In genomic region chr9:114501786-114502682, GRCh38 we compare ENCODE assay signal across 9 cellular contexts. TPM values are rescaled to one million over a fixed set of nuclear protein-coding genes. Genes with fewer than 3 reads are reported as not detected.
DNase-seq lines count a peak whose midpoint lies in the region; ATAC-seq, FAIRE-seq and TF ChIP-seq lines count a peak whose summit lies in the region.
"Had no signal": no experiment of that assay in that cellular context is flagged by ENCODE, and none has a peak within 500 bp of the region (broad histone marks: within the 10 kb centered on the region; RNA-seq: fewer than 3 reads in every experiment).

No MANE protein-coding gene starts in this region.

- BruUV-seq in HepG2 (replicated peaks; lab: Mats Ljungman, UMichigan), result TSS peak; percentile 25

- intact Hi-C loops in HepG2 (cut with micrococcal nuclease; ENCODE audit: unreplicated experiment), result loop anchor here (2.0 kb wide), 1 partner anchor 15 kb away; no protein-coding TSS in a partner anchor
- intact Hi-C loops in left colon (cut with DNase I, micrococcal nuclease), result no loop called here
- intact Hi-C loops in activated naive CD4-positive, alpha-beta T cell treated with anti-CD3 and anti-CD28 coated beads for 36 hours (cut with micrococcal nuclease), result no loop called here

- TF ChIP-seq EP300 in HepG2 (IDR thresholded peaks at IDR 0.05; ENCODE audit: low read depth in 2 of 2, low read length in 2 of 2) (no peak), HepG2 (CRISPR knock-in tag; IDR thresholded peaks at IDR 0.05; ENCODE audit: borderline replicate concordance) (no peak)

- POLR2A ChIA-PET in HepG2 (lab: Yijun Ruan, JAX), result interaction anchor here (0.6 to 3.4 kb wide), 7 partner anchors 14 to 110 kb away, joined by 4 to 32 read pairs (median 4); partner anchors contain the start of gene ATP6V1G1

- TF ChIP-seq RAD21 in HepG2 (CRISPR knock-in tag; IDR thresholded peaks at IDR 0.05), result no peak

- H2AFZ ChIP-seq in HepG2 (ENCODE audit: low read length), result peak overlapping the region; percentile 100

- FAIRE-seq in HepG2 (lab: Jason Lieb, UNC), result peak; percentile 28

- peak overlapping the region; percentile 40 to 80 (median 65) for H3K4me3 ChIP-seq in HepG2 (replicated peaks in 1 of 3; ENCODE audit: insufficient read depth in 1 of 3, low read depth in 2 of 3, low read length in 3 of 3)

- H3K4me1 ChIP-seq in HepG2 (ENCODE audit: insufficient read depth, low read length), result peaks cover 38% of the 10 kb centered on the region

- TF ChIP-seq POLR2A in HepG2 (IDR thresholded peaks at IDR 0.05; ENCODE audit: insufficient read depth in 1 of 2, low read depth in 2 of 2, low read length in 2 of 2), result peak; percentile 19 to 81; a peak in 2 of 4 replicates

- no peak overlapping the region for H3K4me3 Mint-ChIP-seq in activated naive CD4-positive, alpha-beta T cell treated with anti-CD3 and anti-CD28 coated beads for 36 hours
- H3K4me3 Mint-ChIP-seq: activated naive CD4-positive, alpha-beta T cell treated with anti-CD3 and anti-CD28 coated beads, Interleukin-2, amount 50 U/mL, for 24 hours had no signal

- peak overlapping the region; percentile 83 for H3K9ac ChIP-seq in HepG2 (ENCODE audit: insufficient read depth, low read depth, low read length)

- no peaks in the 10 kb centered on the region for H3K79me2 ChIP-seq in HepG2 (ENCODE audit: insufficient read depth, low read length)

- no peak overlapping the region for H3K27ac Mint-ChIP-seq in activated naive CD4-positive, alpha-beta T cell treated with anti-CD3 and anti-CD28 coated beads for 36 hours
- H3K27ac Mint-ChIP-seq: activated naive CD4-positive, alpha-beta T cell treated with anti-CD3 and anti-CD28 coated beads, Interleukin-2, amount 50 U/mL, for 24 hours had no signal

- H3K4me1 Mint-ChIP-seq in activated naive CD4-positive, alpha-beta T cell treated with anti-CD3 and anti-CD28 coated beads for 36 hours (ENCODE audit: low read depth), result peaks cover 7% of the 10 kb centered on the region

- 10% methylated on average over 11 of the region's 12 CpGs for WGBS in HepG2 (ENCODE audit: low lambda C conversion rate)

- ATAC-seq in HepG2, result peak; percentile 65
- ATAC-seq in left colon, result no peak

- H4K20me1 ChIP-seq in HepG2 (ENCODE audit: insufficient read depth, low read length), result no peaks in the 10 kb centered on the region

- H3K4me2 ChIP-seq in HepG2 (ENCODE audit: low read depth, low read length), result peak overlapping the region; percentile 99

- no peaks in the 10 kb centered on the region for H3K9me3 Mint-ChIP-seq in activated naive CD4-positive, alpha-beta T cell treated with anti-CD3 and anti-CD28 coated beads for 36 hours
- H3K9me3 Mint-ChIP-seq: activated naive CD4-positive, alpha-beta T cell treated with anti-CD3 and anti-CD28 coated beads, Interleukin-2, amount 50 U/mL, for 24 hours had no signal

- H3K27ac ChIP-seq in HepG2 (ENCODE audit: extremely low read length, insufficient read depth, low read length), result peak overlapping the region; percentile 96

- H3K9me3 ChIP-seq in HepG2 (ENCODE audit: low read length), result no peaks in the 10 kb centered on the region

- no peaks in the 10 kb centered on the region for H3K36me3 ChIP-seq in HepG2 (replicated peaks in 1 of 2; ENCODE audit: control insufficient read depth in 1 of 2, insufficient read depth in 2 of 2, low read length in 2 of 2)

- peaks cover 0 to 4% of the 10 kb centered on the region in 2 experiments; a peak in 1 of 5 replicates for H3K27me3 ChIP-seq in HepG2 (ENCODE audit: control insufficient read depth in 1 of 2, insufficient read depth in 2 of 2, low read length in 2 of 2)

- in situ Hi-C loops in HepG2 (cut with HindIII; ENCODE audit: extremely low pct_ligation_motif_present, low pct_unique_long_range_greater_than_20kb), result loop anchor here (10.0 kb wide), 1 partner anchor 97 kb away; no protein-coding TSS in a partner anchor

- CTCF ChIA-PET in HepG2 (lab: Yijun Ruan, JAX; ENCODE audit: low intra/inter-chr PET ratio, low total read pairs), result no interaction called here
- CTCF ChIA-PET in activated naive CD4-positive, alpha-beta T cell treated with anti-CD3 and anti-CD28 coated beads for 36 hours (lab: Charles Lee), result interaction anchor here (0.9 to 2.1 kb wide), 8 partner anchors 14 to 151 kb away, joined by 3 to 9 read pairs (median 4); no protein-coding TSS in a partner anchor

- DNase-seq in AG08395 (ENCODE audit: low spot score) (peak; percentile 30), HPDE6-E6E7 (ENCODE audit: extremely low spot score) (peak; percentile 52), amygdala (lab: John Stamatoyannopoulos, UW) (peak in 38 of 56 donors; percentile 13 to 78 (median 46)), HepG2 (ENCODE audit: low spot score) (peak; percentile 48), left colon (no peak), NOMO-1 treated with dmso at 0.1 percent for 144 hours (lab: John Stamatoyannopoulos, UW; ENCODE audit: unreplicated experiment) (no peak), SIG-M5 treated with dmso at 0.1 percent for 504 hours (lab: John Stamatoyannopoulos, UW; ENCODE audit: unreplicated experiment) (no peak)
- DNase-seq in activated naive CD4-positive, alpha-beta T cell treated with anti-CD3 and anti-CD28 coated beads for 36 hours, result no peak

- peaks cover 5% of the 10 kb centered on the region for H3K27me3 Mint-ChIP-seq in activated naive CD4-positive, alpha-beta T cell treated with anti-CD3 and anti-CD28 coated beads for 36 hours (ENCODE audit: low read depth)

- TF ChIP-seq CTCF in HepG2 (CRISPR knock-in tag; IDR thresholded peaks at IDR 0.05), result no peak

- H3K36me3 Mint-ChIP-seq in activated naive CD4-positive, alpha-beta T cell treated with anti-CD3 and anti-CD28 coated beads for 36 hours (ENCODE audit: low read depth), result no peaks in the 10 kb centered on the region
- H3K36me3 Mint-ChIP-seq: activated naive CD4-positive, alpha-beta T cell treated with anti-CD3 and anti-CD28 coated beads, Interleukin-2, amount 50 U/mL, for 24 hours had no signal

TF ChIP-seq in HepG2, 621 proteins besides CTCF, POLR2A, EP300 and RAD21 (continues in another document):
- TF ChIP-seq, protein P1, sequence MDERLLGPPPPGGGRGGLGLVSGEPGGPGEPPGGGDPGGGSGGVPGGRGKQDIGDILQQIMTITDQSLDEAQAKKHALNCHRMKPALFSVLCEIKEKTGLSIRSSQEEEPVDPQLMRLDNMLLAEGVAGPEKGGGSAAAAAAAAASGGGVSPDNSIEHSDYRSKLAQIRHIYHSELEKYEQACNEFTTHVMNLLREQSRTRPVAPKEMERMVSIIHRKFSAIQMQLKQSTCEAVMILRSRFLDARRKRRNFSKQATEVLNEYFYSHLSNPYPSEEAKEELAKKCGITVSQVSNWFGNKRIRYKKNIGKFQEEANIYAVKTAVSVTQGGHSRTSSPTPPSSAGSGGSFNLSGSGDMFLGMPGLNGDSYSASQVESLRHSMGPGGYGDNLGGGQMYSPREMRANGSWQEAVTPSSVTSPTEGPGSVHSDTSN (CRISPR knock-in tag; IDR thresholded peaks at IDR 0.05), result no peak
- no peak for TF ChIP-seq SMAD3 (CRISPR knock-in tag; IDR thresholded peaks at IDR 0.05)
- no peak for TF ChIP-seq HOXA5 (CRISPR knock-in tag; IDR thresholded peaks at IDR 0.05)
- TF ChIP-seq MZF1 (CRISPR knock-in tag; IDR thresholded peaks at IDR 0.05; ENCODE audit: borderline replicate concordance), result no peak
- no peak for TF ChIP-seq ZNF432 (CRISPR knock-in tag; IDR thresholded peaks at IDR 0.05; ENCODE audit: borderline replicate concordance)
- TF ChIP-seq ZSCAN25 (CRISPR knock-in tag; IDR thresholded peaks at IDR 0.05), result no peak
- no peak for TF ChIP-seq FOXA1 (IDR thresholded peaks at IDR 0.05)
- peak; percentile 18; the same call in 1 of the 2 replicates for TF ChIP-seq FOXA1 (CRISPR knock-in tag; IDR thresholded peaks at IDR 0.05)
- no peak for TF ChIP-seq ZNF674 (CRISPR knock-in tag; IDR thresholded peaks at IDR 0.05; ENCODE audit: low read depth)
- TF ChIP-seq, protein P2, sequence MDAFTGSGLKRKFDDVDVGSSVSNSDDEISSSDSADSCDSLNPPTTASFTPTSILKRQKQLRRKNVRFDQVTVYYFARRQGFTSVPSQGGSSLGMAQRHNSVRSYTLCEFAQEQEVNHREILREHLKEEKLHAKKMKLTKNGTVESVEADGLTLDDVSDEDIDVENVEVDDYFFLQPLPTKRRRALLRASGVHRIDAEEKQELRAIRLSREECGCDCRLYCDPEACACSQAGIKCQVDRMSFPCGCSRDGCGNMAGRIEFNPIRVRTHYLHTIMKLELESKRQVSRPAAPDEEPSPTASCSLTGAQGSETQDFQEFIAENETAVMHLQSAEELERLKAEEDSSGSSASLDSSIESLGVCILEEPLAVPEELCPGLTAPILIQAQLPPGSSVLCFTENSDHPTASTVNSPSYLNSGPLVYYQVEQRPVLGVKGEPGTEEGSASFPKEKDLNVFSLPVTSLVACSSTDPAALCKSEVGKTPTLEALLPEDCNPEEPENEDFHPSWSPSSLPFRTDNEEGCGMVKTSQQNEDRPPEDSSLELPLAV (CRISPR knock-in tag; conservative IDR thresholded peaks at IDR 0.05; ENCODE audit: low read depth), result no peak
- no peak for TF ChIP-seq ZNF713 (CRISPR knock-in tag; IDR thresholded peaks at IDR 0.05)

RNA-seq across cellular contexts. Expression of gene WHRN, which starts 3.2 kb away (rescaled TPM):
- total RNA-seq in HepG2 (2016; rRNA removed; fragmentation: Illumina TruSeq; extraction: Trizol) (1.8 and 2.3 TPM in 2 replicates), left colon (1 to 10 TPM; 6.1 to 7.0 TPM)
- total RNA-seq in HepG2 (2016; cell fraction: cytosol; rRNA removed; fragmentation: Illumina TruSeq; extraction: Trizol; ENCODE audit: low read depth), result 0.51 and 0.97 TPM in 2 replicates
- 1.1 and 2.7 TPM in 2 replicates for total RNA-seq in HepG2 (2016; cell fraction: insoluble cytoplasmic fraction; rRNA removed; fragmentation: Illumina TruSeq; extraction: Trizol)
- 1.5 and 2.5 TPM in 2 replicates for total RNA-seq in HepG2 (2016; cell fraction: membrane; rRNA removed; fragmentation: Illumina TruSeq; extraction: Trizol)
- total RNA-seq in HepG2 (2016; cell fraction: nucleus; rRNA removed; fragmentation: Illumina TruSeq; extraction: Trizol), result 6.3 and 6.6 TPM in 2 replicates
- 5.3 and 5.8 TPM in 2 replicates for polyA plus RNA-seq in HepG2 (2011; rRNA removed)
- 1.8 and 2.4 TPM in 2 replicates for polyA plus RNA-seq in HepG2 (2011; cell fraction: cytosol; rRNA removed)
- 43.6 and 56.3 TPM in 2 replicates for polyA plus RNA-seq in HepG2 (2011; cell fraction: nucleus; rRNA removed)
- polyA plus RNA-seq in HepG2 (2012), result 4.9 and 5.7 TPM in 2 replicates
- 0.68 and 0.91 TPM in 2 replicates for polyA plus RNA-seq in HepG2 (2016; cell fraction: cytosol; fragmentation: Illumina TruSeq; extraction: Trizol; ENCODE audit: low read depth)
- 2.5 and 3.9 TPM in 2 replicates for polyA plus RNA-seq in HepG2 (2016; cell fraction: insoluble cytoplasmic fraction; fragmentation: Illumina TruSeq; extraction: Trizol; ENCODE audit: low read depth)
- polyA plus RNA-seq in HepG2 (2016; cell fraction: membrane; fragmentation: Illumina TruSeq; extraction: Trizol; ENCODE audit: low read depth), result 1.9 and 2.8 TPM in 2 replicates
- 15.3 TPM in 2 replicates for polyA plus RNA-seq in HepG2 (2016; cell fraction: nucleus; fragmentation: Illumina TruSeq; extraction: Trizol; ENCODE audit: insufficient read depth, low read depth)
- polyA minus RNA-seq in HepG2 (2011; rRNA and poly(A)+ RNA removed; ENCODE audit: low replicate concordance), result 3.2 and 4.6 TPM in 2 replicates
- 1.2 and 2.5 TPM in 2 replicates for polyA minus RNA-seq in HepG2 (2011; cell fraction: cytosol; rRNA and poly(A)+ RNA removed)
- polyA minus RNA-seq in HepG2 (2011; cell fraction: nucleus; rRNA and poly(A)+ RNA removed), result 9.1 and 12.0 TPM in 2 replicates
- total RNA-seq in activated naive CD4-positive, alpha-beta T cell treated with anti-CD3 and anti-CD28 coated beads for 36 hours, result 1 to 10 TPM; 1.9 to 2.1 TPM

Comparison
In these comparisons a context has a peak if more than half of its experiments do, and no peak if none do; other contexts are left out.
1. DNase-seq: peak in AG08395 (single experiment), HPDE6-E6E7 (single experiment), amygdala (38 of 56) and HepG2 (single experiment); none in left colon (0 of 2), NOMO-1 treated with dmso at 0.1 percent for 144 hours (single experiment), SIG-M5 treated with dmso at 0.1 percent for 504 hours (single experiment) and activated naive CD4-positive, alpha-beta T cell treated with anti-CD3 and anti-CD28 coated beads for 36 hours (single experiment).